11 cellular contexts compared by ENCODE assay signal in the genomic region with DNA sequence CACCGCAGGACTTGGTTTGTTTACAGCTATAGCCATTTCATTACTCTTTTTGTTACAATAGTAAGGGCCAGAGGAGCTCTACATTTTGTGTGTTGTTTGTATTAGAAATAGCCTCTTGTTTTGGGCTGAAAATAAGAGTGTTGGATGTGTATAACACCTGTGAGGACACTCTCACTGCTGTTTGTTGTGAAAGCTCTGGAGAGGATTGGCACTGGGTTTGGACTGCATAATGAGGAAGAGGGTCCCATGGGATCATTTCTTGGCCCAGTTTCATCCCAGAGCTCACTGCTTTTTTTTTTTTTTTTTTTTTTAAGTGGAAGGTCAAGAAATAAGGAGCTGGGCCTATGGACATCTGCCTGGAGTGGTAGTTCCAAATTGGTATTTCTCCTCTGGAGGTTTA.
"Had no signal": no experiment of that assay in that cellular context is flagged by ENCODE, and none has a peak within 500 bp of the region (broad histone marks: within the 10 kb centered on the region; RNA-seq: fewer than 3 reads in every experiment).

No MANE protein-coding gene starts in this region.

- DNase-seq: effector memory CD8-positive, alpha-beta T cell; head of caudate nucleus; kidney; left cardiac atrium; naive B cell; right lobe of liver; stimulated activated CD4-positive, alpha-beta T cell treated with anti-CD3 and anti-CD28 coated beads, Interleukin-4, amount 100 ng/mL, for 1 hour; stimulated activated CD8-positive, alpha-beta memory T cell treated with anti-CD3 and anti-CD28 coated beads, Interleukin-4, amount 100 ng/mL, for 48 hours; tibial artery; upper lobe of left lung; uterus had no signal
